Comparison of ENCODE assay signal across 9 cellular contexts in the genomic region with DNA sequence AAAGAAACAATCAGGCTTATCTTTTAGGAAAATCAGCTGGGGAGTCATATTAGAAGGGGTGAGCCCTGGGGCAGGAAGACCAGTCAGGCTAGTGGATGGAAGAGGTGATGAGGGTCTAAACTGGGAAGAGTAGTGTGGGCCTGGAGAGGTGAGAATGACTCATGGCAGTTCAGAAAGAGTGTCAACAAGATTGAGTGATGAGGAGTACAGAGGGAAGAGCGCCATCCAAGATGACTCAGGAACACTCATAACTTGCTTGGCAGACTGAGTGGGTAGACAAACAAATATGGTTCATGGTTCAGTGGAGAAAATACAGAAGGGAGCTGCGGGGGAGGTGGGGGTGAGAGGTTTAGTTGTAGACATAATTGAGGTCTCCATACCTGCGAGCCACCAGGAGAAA. TPM values are rescaled to one million over a fixed set of nuclear protein-coding genes. Genes with fewer than 3 reads are reported as not detected.
DNase-seq lines count a peak whose midpoint lies in the region; ATAC-seq and TF ChIP-seq lines count a peak whose summit lies in the region.
"Had no signal": no experiment of that assay in that cellular context is flagged by ENCODE, and none has a peak within 500 bp of the region (broad histone marks: within the 10 kb centered on the region; RNA-seq: fewer than 3 reads in every experiment).

No MANE protein-coding gene starts in this region.

- no peak for TF ChIP-seq RAD21 in SK-N-SH (IDR thresholded peaks at IDR 0.05; ENCODE audit: low read length)

- no peak overlapping the region for H2AFZ ChIP-seq in SK-N-SH (ENCODE audit: low read depth)

- peaks cover 6% of the 10 kb centered on the region for H3K27me3 Mint-ChIP-seq in activated T-helper 2 cell treated with anti-CD3 and anti-CD28 coated beads, Interferon-gamma antibody, Interleukin-2, Interleukin-4, amounts not matched to agents 10 μg/mL and 5 μg/mL and 100 μg/mL, durations not matched to agents 14 hours and 24 hours and 36 hours (ENCODE audit: low read depth)

- H3K4me1 Mint-ChIP-seq in activated T-helper 2 cell treated with anti-CD3 and anti-CD28 coated beads, Interferon-gamma antibody, Interleukin-2, Interleukin-4, amounts not matched to agents 10 μg/mL and 5 μg/mL and 100 μg/mL, durations not matched to agents 14 hours and 24 hours and 36 hours (ENCODE audit: low read depth) = peaks cover 8% of the 10 kb centered on the region

- H3K36me3 ChIP-seq in SK-N-SH (replicated peaks in 1 of 2; ENCODE audit: control insufficient read depth in 1 of 2, insufficient read depth in 2 of 2, low read length in 1 of 2) (no peaks in the 10 kb centered on the region), right lobe of liver (no peaks in the 10 kb centered on the region), Peyer's patch (no peaks in the 10 kb centered on the region), left ventricle myocardium inferior (no peaks in the 10 kb centered on the region)

- H3K9me3 ChIP-seq in SK-N-SH (no peaks in the 10 kb centered on the region), right lobe of liver (no peaks in the 10 kb centered on the region), Peyer's patch (no peaks in the 10 kb centered on the region), left ventricle myocardium inferior (replicated peaks) (no peaks in the 10 kb centered on the region)

- no peak overlapping the region for H3K9ac ChIP-seq in SK-N-SH

- no peak for TF ChIP-seq POLR2A in right lobe of liver (IDR thresholded peaks at IDR 0.05)
- TF ChIP-seq POLR2A in Peyer's patch (IDR thresholded peaks at IDR 0.05) = no peak

- peak; percentile 73 for ATAC-seq in HG02798 (IDR thresholded peaks at IDR 0.05; ENCODE audit: poor library complexity, unreplicated experiment)
- ATAC-seq in right lobe of liver = peak; percentile 17 to 97 (median 74)

- H3K27ac Mint-ChIP-seq in activated T-helper 2 cell treated with anti-CD3 and anti-CD28 coated beads, Interferon-gamma antibody, Interleukin-2, Interleukin-4, amounts not matched to agents 10 μg/mL and 5 μg/mL and 100 μg/mL, durations not matched to agents 14 hours and 24 hours and 36 hours = no peak overlapping the region

- 65% methylated on average over 3 of the region's 3 CpGs for WGBS in SK-N-SH (ENCODE audit: low lambda C conversion rate)
- WGBS in right lobe of liver (ENCODE audit: insufficient coverage, low coverage, low lambda C conversion rate, missing lambda C conversion rate) = 30% methylated on average over 3 of the region's 3 CpGs

- H3F3A ChIP-seq in SK-N-SH (replicated peaks; ENCODE audit: insufficient read depth) = peaks cover 13% of the 10 kb centered on the region

- TF ChIP-seq EP300 in SK-N-SH (IDR thresholded peaks at IDR 0.05; ENCODE audit: borderline replicate concordance in 1 of 2, low read depth in 1 of 2, low read length in 1 of 2) = peak in 1 of 2 experiments; percentile 49; a peak in 1 of 4 replicates

- no peaks in the 10 kb centered on the region for H3K9me3 Mint-ChIP-seq in activated T-helper 2 cell treated with anti-CD3 and anti-CD28 coated beads, Interferon-gamma antibody, Interleukin-2, Interleukin-4, amounts not matched to agents 10 μg/mL and 5 μg/mL and 100 μg/mL, durations not matched to agents 14 hours and 24 hours and 36 hours

- H3K9me2 ChIP-seq in SK-N-SH = no peaks in the 10 kb centered on the region

- POLR2A ChIA-PET in SK-N-SH (lab: Yijun Ruan, JAX) = no interaction called here

- no peak overlapping the region for H3K4me3 Mint-ChIP-seq in activated T-helper 2 cell treated with anti-CD3 and anti-CD28 coated beads, Interferon-gamma antibody, Interleukin-2, Interleukin-4, amounts not matched to agents 10 μg/mL and 5 μg/mL and 100 μg/mL, durations not matched to agents 14 hours and 24 hours and 36 hours (ENCODE audit: low read depth)

- H3K79me2 ChIP-seq in SK-N-SH (ENCODE audit: insufficient read depth) = no peaks in the 10 kb centered on the region

- H3K4me3 ChIP-seq in GM12864 (ENCODE audit: low read depth, low read length) = no peak overlapping the region
- H3K4me3 ChIP-seq in SK-N-SH (ENCODE audit: low read depth in 2 of 2, low read length in 1 of 2) = no peak overlapping the region
- no peak overlapping the region for H3K4me3 ChIP-seq in right lobe of liver
- no peak overlapping the region for H3K4me3 ChIP-seq in Peyer's patch
- no peak overlapping the region for H3K4me3 ChIP-seq in left ventricle myocardium inferior

- H3K36me3 Mint-ChIP-seq in activated T-helper 2 cell treated with anti-CD3 and anti-CD28 coated beads, Interferon-gamma antibody, Interleukin-2, Interleukin-4, amounts not matched to agents 10 μg/mL and 5 μg/mL and 100 μg/mL, durations not matched to agents 14 hours and 24 hours and 36 hours (ENCODE audit: low read depth) = no peaks in the 10 kb centered on the region

- H3K27me3 ChIP-seq in SK-N-SH (ENCODE audit: insufficient read depth) (no peaks in the 10 kb centered on the region), right lobe of liver (no peaks in the 10 kb centered on the region), Peyer's patch (no peaks in the 10 kb centered on the region), left ventricle myocardium inferior (ENCODE audit: low read depth) (peaks cover 3% of the 10 kb centered on the region)

- intact Hi-C loops in right lobe of liver (cut with DNase I) = loop anchor here in 1 of 2 donors (10.0 kb wide), 1 partner anchor 70 kb away; no protein-coding TSS in a partner anchor
- intact Hi-C loops in left ventricle myocardium inferior (cut with micrococcal nuclease) = loop anchor here (10.0 kb wide), 1 partner anchor 300 kb away; no protein-coding TSS in a partner anchor
- intact Hi-C loops in cardiac septum (cut with DNase I) = loop anchor here (5.0 kb wide), 1 partner anchor 302 kb away; no protein-coding TSS in a partner anchor
- intact Hi-C loops in activated T-helper 2 cell treated with anti-CD3 and anti-CD28 coated beads, Interferon-gamma antibody, Interleukin-2, Interleukin-4, amounts not matched to agents 10 μg/mL and 5 μg/mL and 100 μg/mL, durations not matched to agents 14 hours and 24 hours and 36 hours (cut with micrococcal nuclease) = loop anchor here (10.0 kb wide), 1 partner anchor 130 kb away; no protein-coding TSS in a partner anchor

- H3K27ac ChIP-seq in SK-N-SH (ENCODE audit: low read depth in 2 of 2, low read length in 1 of 2) = no peak overlapping the region
- H3K27ac ChIP-seq in right lobe of liver = no peak overlapping the region
- no peak overlapping the region for H3K27ac ChIP-seq in Peyer's patch
- H3K27ac ChIP-seq in left ventricle myocardium inferior (replicated peaks) = no peak overlapping the region

- H3K4me1 ChIP-seq in SK-N-SH (ENCODE audit: control insufficient read depth in 1 of 2, insufficient read depth in 2 of 2, low read depth in 1 of 2, low read length in 1 of 2) = peaks cover 0 to 8% of the 10 kb centered on the region in 2 experiments; a peak in 2 of 4 replicates
- peaks cover 0 to 8% (median 0%) of the 10 kb centered on the region in 4 donors for H3K4me1 ChIP-seq in right lobe of liver
- no peaks in the 10 kb centered on the region for H3K4me1 ChIP-seq in Peyer's patch
- peaks cover 8% of the 10 kb centered on the region for H3K4me1 ChIP-seq in left ventricle myocardium inferior

- peak; percentile 18 for DNase-seq in GM12864 (ENCODE audit: low read depth)
- no peak for DNase-seq in SK-N-SH
- no peak for DNase-seq in right lobe of liver
- no peak for DNase-seq in Peyer's patch
- no peak for DNase-seq in left ventricle myocardium inferior
- no peak for DNase-seq in cardiac septum (ENCODE audit: low spot score)
- no peak for DNase-seq in activated T-helper 2 cell treated with anti-CD3 and anti-CD28 coated beads, Interferon-gamma antibody, Interleukin-2, Interleukin-4, amounts not matched to agents 10 μg/mL and 5 μg/mL and 100 μg/mL, durations not matched to agents 14 hours and 24 hours and 36 hours (ENCODE audit: low spot score)
- DNase-seq: NCI-H524 had no signal

- H4K20me1 ChIP-seq in SK-N-SH (ENCODE audit: insufficient read depth) = no peaks in the 10 kb centered on the region

- 0 out of 2 replicates have a peak overlapping the region, but pooled peaks have one; percentile 27 for H3K4me2 ChIP-seq in SK-N-SH

- CTCF ChIA-PET in SK-N-SH (lab: Yijun Ruan, JAX) = interaction anchor here (1.4 to 6.6 kb wide), 2 partner anchors 16 to 299 kb away, joined by 3 to 48 read pairs; no protein-coding TSS in a partner anchor

- TF ChIP-seq CTCF in GM12864 (IDR thresholded peaks at IDR 0.05; ENCODE audit: low read depth, low read length, missing control alignments) (no peak), SK-N-SH (IDR thresholded peaks at IDR 0.05) (no peak), right lobe of liver (IDR thresholded peaks at IDR 0.05) (no peak), Peyer's patch (IDR thresholded peaks at IDR 0.05) (no peak), left ventricle myocardium inferior (IDR thresholded peaks at IDR 0.05; ENCODE audit: borderline replicate concordance) (no peak)

TF ChIP-seq in SK-N-SH, 30 proteins besides CTCF, POLR2A, EP300 and RAD21 (continues in another document):
- TF ChIP-seq ZBTB33 (IDR thresholded peaks at IDR 0.05; ENCODE audit: borderline replicate concordance, low read depth) (0 out of 2 replicates have a peak, but pooled peaks have one; percentile 26), FOXM1 (IDR thresholded peaks at IDR 0.05; ENCODE audit: low read depth) (no peak), NRF1 (IDR thresholded peaks at IDR 0.05; ENCODE audit: low read depth, low read length) (no peak), JUND (IDR thresholded peaks at IDR 0.05) (peak; percentile 73)

RNA-seq across cellular contexts. Expression of gene CLDN10, which starts 17.3 kb away (rescaled TPM):
- 0.05 TPM in 1 of 2 replicates, not detected in the other for polyA plus RNA-seq in SK-N-SH (2012; rRNA removed)
- polyA plus RNA-seq in SK-N-SH (2012; cell fraction: cytosol; rRNA removed) = 0.01 and 0.12 TPM in 2 replicates
- polyA plus RNA-seq in SK-N-SH (2012; cell fraction: nucleus; rRNA removed) = 0.04 TPM in 1 of 2 replicates, not detected in the other
- 1 to 10 TPM; 1.1 to 2.0 (median 1.5) TPM for total RNA-seq in right lobe of liver
- under 1 TPM in 1 of 4 donors, not detected in 3; 0.57 TPM for total RNA-seq in Peyer's patch
- not detected for total RNA-seq in left ventricle myocardium inferior
- total RNA-seq in cardiac septum = not detected
- not detected in 2 replicates for total RNA-seq in activated T-helper 2 cell treated with anti-CD3 and anti-CD28 coated beads, Interferon-gamma antibody, Interleukin-2, Interleukin-4, amounts not matched to agents 10 μg/mL and 5 μg/mL and 100 μg/mL, durations not matched to agents 14 hours and 24 hours and 36 hours
